18 cellular contexts compared by ENCODE assay signal in the genomic region with DNA sequence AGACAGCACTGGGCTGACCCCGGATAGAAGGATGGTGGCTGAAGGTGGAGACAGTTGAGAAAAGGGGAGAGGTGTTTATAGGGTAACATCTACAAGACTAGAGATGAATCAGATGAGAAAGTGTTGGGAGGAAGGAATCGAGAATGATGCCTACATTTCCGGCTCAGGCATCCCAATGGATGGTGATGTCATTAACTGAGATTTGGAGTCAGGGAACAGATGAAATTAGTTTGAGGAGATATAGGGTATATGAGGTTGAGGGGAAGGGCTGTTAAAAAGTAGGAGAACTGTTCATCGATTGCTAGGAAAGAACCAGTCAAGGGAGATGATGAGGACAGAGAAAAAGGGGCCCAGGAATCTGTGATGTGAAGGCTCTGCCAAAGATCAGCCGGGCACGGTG. TPM values are rescaled to one million over a fixed set of nuclear protein-coding genes. Genes with fewer than 3 reads are reported as not detected.
DNase-seq lines count a peak whose midpoint lies in the region; ATAC-seq lines count a peak whose summit lies in the region.
"Had no signal": no experiment of that assay in that cellular context is flagged by ENCODE, and none has a peak within 500 bp of the region (broad histone marks: within the 10 kb centered on the region; RNA-seq: fewer than 3 reads in every experiment).

No MANE protein-coding gene starts in this region.

- intact Hi-C loops in activated CD4-positive, alpha-beta T cell treated with anti-CD3 and anti-CD28 coated beads, Interleukin-2, amount 10 ng/mL, durations not matched to agents 24 days and 14 days (cut with micrococcal nuclease) = no loop called here

- peaks cover 21% of the 10 kb centered on the region for H3K4me1 Mint-ChIP-seq in activated CD4-positive, alpha-beta T cell treated with anti-CD3 and anti-CD28 coated beads, Interleukin-2, amount 10 ng/mL, durations not matched to agents 24 days and 14 days
- H3K4me1 Mint-ChIP-seq in stimulated activated naive CD8-positive, alpha-beta T cell treated with anti-CD3 and anti-CD28 coated beads, Interleukin-15, Interleukin-2, amounts not matched to agents 100 ng/mL and 50 ng/mL, for 24 hours (ENCODE audit: low read depth) = peaks cover 23% of the 10 kb centered on the region
- H3K4me1 Mint-ChIP-seq in stimulated activated naive CD8-positive, alpha-beta T cell treated with anti-CD3 and anti-CD28 coated beads, Interleukin-15, amount 100 ng/mL, for 72 hours = peaks cover 28% of the 10 kb centered on the region
- H3K4me1 Mint-ChIP-seq in immature natural killer cell = peaks cover 24 to 49% of the 10 kb centered on the region in 2 donors
- peaks cover 27% of the 10 kb centered on the region for H3K4me1 Mint-ChIP-seq in stimulated activated effector memory CD8-positive, alpha-beta T cell treated with anti-CD3 and anti-CD28 coated beads, Interleukin-12 subunit alpha, Interleukin-12 subunit beta, amount 100 ng/mL, for 72 hours

- no peak for ATAC-seq in stimulated activated naive CD8-positive, alpha-beta T cell treated with anti-CD3 and anti-CD28 coated beads, Interleukin-15, amount 100 ng/mL, for 72 hours
- no peak for ATAC-seq in stimulated activated effector memory CD8-positive, alpha-beta T cell treated with anti-CD3 and anti-CD28 coated beads, Interleukin-12 subunit alpha, Interleukin-12 subunit beta, amount 100 ng/mL, for 72 hours
- ATAC-seq in HG03196 (IDR thresholded peaks at IDR 0.05; ENCODE audit: unreplicated experiment) = no peak

- H3K27me3 Mint-ChIP-seq in activated CD4-positive, alpha-beta T cell treated with anti-CD3 and anti-CD28 coated beads, Interleukin-2, amount 10 ng/mL, durations not matched to agents 24 days and 14 days = no peaks in the 10 kb centered on the region
- H3K27me3 Mint-ChIP-seq in stimulated activated naive CD8-positive, alpha-beta T cell treated with anti-CD3 and anti-CD28 coated beads, Interleukin-15, Interleukin-2, amounts not matched to agents 100 ng/mL and 50 ng/mL, for 24 hours = no peaks in the 10 kb centered on the region
- H3K27me3 Mint-ChIP-seq in stimulated activated naive CD8-positive, alpha-beta T cell treated with anti-CD3 and anti-CD28 coated beads, Interleukin-15, amount 100 ng/mL, for 72 hours = no peaks in the 10 kb centered on the region
- peaks cover 0 to 2% (median 2%) of the 10 kb centered on the region in 3 donors for H3K27me3 Mint-ChIP-seq in immature natural killer cell (ENCODE audit: low read depth in 3 of 3)

- H3K9me3 Mint-ChIP-seq in activated CD4-positive, alpha-beta T cell treated with anti-CD3 and anti-CD28 coated beads, Interleukin-2, amount 10 ng/mL, durations not matched to agents 24 days and 14 days = no peaks in the 10 kb centered on the region
- no peaks in the 10 kb centered on the region for H3K9me3 Mint-ChIP-seq in stimulated activated naive CD8-positive, alpha-beta T cell treated with anti-CD3 and anti-CD28 coated beads, Interleukin-15, Interleukin-2, amounts not matched to agents 100 ng/mL and 50 ng/mL, for 24 hours
- no peaks in the 10 kb centered on the region for H3K9me3 Mint-ChIP-seq in stimulated activated naive CD8-positive, alpha-beta T cell treated with anti-CD3 and anti-CD28 coated beads, Interleukin-15, amount 100 ng/mL, for 72 hours
- no peaks in the 10 kb centered on the region for H3K9me3 Mint-ChIP-seq in immature natural killer cell
- H3K9me3 Mint-ChIP-seq in stimulated activated effector memory CD8-positive, alpha-beta T cell treated with anti-CD3 and anti-CD28 coated beads, Interleukin-12 subunit alpha, Interleukin-12 subunit beta, amount 100 ng/mL, for 72 hours = no peaks in the 10 kb centered on the region

- no peaks in the 10 kb centered on the region for H3K36me3 Mint-ChIP-seq in activated CD4-positive, alpha-beta T cell treated with anti-CD3 and anti-CD28 coated beads, Interleukin-2, amount 10 ng/mL, durations not matched to agents 24 days and 14 days (ENCODE audit: low read depth)
- no peaks in the 10 kb centered on the region for H3K36me3 Mint-ChIP-seq in stimulated activated naive CD8-positive, alpha-beta T cell treated with anti-CD3 and anti-CD28 coated beads, Interleukin-15, Interleukin-2, amounts not matched to agents 100 ng/mL and 50 ng/mL, for 24 hours (ENCODE audit: low read depth)
- H3K36me3 Mint-ChIP-seq in immature natural killer cell = peaks cover 2 to 5% (median 3%) of the 10 kb centered on the region in 3 donors
- H3K36me3 Mint-ChIP-seq in stimulated activated effector memory CD8-positive, alpha-beta T cell treated with anti-CD3 and anti-CD28 coated beads, Interleukin-12 subunit alpha, Interleukin-12 subunit beta, amount 100 ng/mL, for 72 hours = no peaks in the 10 kb centered on the region
- H3K36me3 Mint-ChIP-seq: IgD-negative memory B cell had no signal

- no peak for DNase-seq in activated CD4-positive, alpha-beta T cell treated with anti-CD3 and anti-CD28 coated beads, Interleukin-2, amount 10 ng/mL, durations not matched to agents 24 days and 14 days
- no peak for DNase-seq in activated CD4-positive, alpha-beta T cell treated with anti-CD3 and anti-CD28 coated beads, Interleukin-2, amount 50 U/mL, for 4 hours
- DNase-seq in stimulated activated naive CD8-positive, alpha-beta T cell treated with anti-CD3 and anti-CD28 coated beads, Interleukin-15, amount 100 ng/mL, for 72 hours = no peak
- DNase-seq in immature natural killer cell (no peak), DMS153 (lab: John Stamatoyannopoulos, UW) (no peak)
- no peak for DNase-seq in stimulated activated effector memory CD8-positive, alpha-beta T cell treated with anti-CD3 and anti-CD28 coated beads, Interleukin-12 subunit alpha, Interleukin-12 subunit beta, amount 100 ng/mL, for 72 hours (ENCODE audit: low spot score in 2 of 2)
- DNase-seq: 8988T, DMS79, NCI-H1105, NCI-H146, NCI-H2029, NCI-H226, NCI-H510A treated with DMSO at 0.1 percent for 48 hours, NCI-H774, OCI-M1 had no signal

- H3K27ac Mint-ChIP-seq in activated CD4-positive, alpha-beta T cell treated with anti-CD3 and anti-CD28 coated beads, Interleukin-2, amount 10 ng/mL, durations not matched to agents 24 days and 14 days = peak overlapping the region; percentile 21
- H3K27ac Mint-ChIP-seq in stimulated activated naive CD8-positive, alpha-beta T cell treated with anti-CD3 and anti-CD28 coated beads, Interleukin-15, Interleukin-2, amounts not matched to agents 100 ng/mL and 50 ng/mL, for 24 hours = peak overlapping the region; percentile 2
- H3K27ac Mint-ChIP-seq in stimulated activated naive CD8-positive, alpha-beta T cell treated with anti-CD3 and anti-CD28 coated beads, Interleukin-15, amount 100 ng/mL, for 72 hours = peak overlapping the region in 1 of 2 donors; percentile 13
- H3K27ac Mint-ChIP-seq in immature natural killer cell = peak overlapping the region in 5 of 6 donors; percentile 28 to 68 (median 63)
- H3K27ac Mint-ChIP-seq in stimulated activated effector memory CD8-positive, alpha-beta T cell treated with anti-CD3 and anti-CD28 coated beads, Interleukin-12 subunit alpha, Interleukin-12 subunit beta, amount 100 ng/mL, for 72 hours = peak overlapping the region; percentile 72
- H3K27ac Mint-ChIP-seq: IgD-negative memory B cell had no signal

- no peak overlapping the region for H3K4me3 Mint-ChIP-seq in activated CD4-positive, alpha-beta T cell treated with anti-CD3 and anti-CD28 coated beads, Interleukin-2, amount 10 ng/mL, durations not matched to agents 24 days and 14 days
- H3K4me3 Mint-ChIP-seq in stimulated activated naive CD8-positive, alpha-beta T cell treated with anti-CD3 and anti-CD28 coated beads, Interleukin-15, Interleukin-2, amounts not matched to agents 100 ng/mL and 50 ng/mL, for 24 hours = no peak overlapping the region
- H3K4me3 Mint-ChIP-seq in stimulated activated naive CD8-positive, alpha-beta T cell treated with anti-CD3 and anti-CD28 coated beads, Interleukin-15, amount 100 ng/mL, for 72 hours = no peak overlapping the region
- no peak overlapping the region for H3K4me3 Mint-ChIP-seq in immature natural killer cell
- no peak overlapping the region for H3K4me3 Mint-ChIP-seq in stimulated activated effector memory CD8-positive, alpha-beta T cell treated with anti-CD3 and anti-CD28 coated beads, Interleukin-12 subunit alpha, Interleukin-12 subunit beta, amount 100 ng/mL, for 72 hours
- H3K4me3 Mint-ChIP-seq: IgD-negative memory B cell had no signal

RNA-seq across cellular contexts. Expression of gene IQGAP2, which starts 24.7 kb away (rescaled TPM):
- 37.3 and 39.3 TPM in 2 replicates for total RNA-seq in activated CD4-positive, alpha-beta T cell treated with anti-CD3 and anti-CD28 coated beads, Interleukin-2, amount 10 ng/mL, durations not matched to agents 24 days and 14 days
- 10 to 100 TPM; 38.8 to 92.5 (median 43.6) TPM for polyA plus RNA-seq in immature natural killer cell
